In the genomic region with DNA sequence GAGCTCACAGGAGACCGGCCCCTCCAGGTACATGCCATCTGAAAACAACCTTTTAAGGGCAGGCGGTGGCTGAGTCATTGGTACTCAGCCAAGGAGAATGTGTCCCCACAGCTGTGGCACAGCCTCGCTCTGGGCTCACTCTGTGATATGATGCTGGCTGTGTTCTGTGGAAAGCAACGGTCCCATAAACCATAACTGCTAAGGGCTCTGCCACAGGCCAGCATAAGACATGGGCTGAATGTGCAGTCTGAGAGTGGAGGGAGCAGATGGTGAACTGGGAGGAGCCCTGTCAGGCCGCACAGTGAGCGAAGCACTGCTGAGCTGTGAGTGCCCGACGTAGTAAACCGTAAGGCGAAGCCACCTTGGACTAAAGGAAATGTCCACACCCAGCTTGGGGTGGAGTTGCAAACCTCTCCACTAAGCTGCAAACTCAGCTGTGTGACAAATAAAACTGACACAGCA, we compare ENCODE assay signal across 10 cellular contexts.
DNase-seq lines count a peak whose midpoint lies in the region; ATAC-seq and TF ChIP-seq lines count a peak whose summit lies in the region.
"Had no signal": no experiment of that assay in that cellular context is flagged by ENCODE, and none has a peak within 500 bp of the region (broad histone marks: within the 10 kb centered on the region; RNA-seq: fewer than 3 reads in every experiment).

No MANE protein-coding gene starts in this region.

- H3K27me3 ChIP-seq in naive thymus-derived CD4-positive, alpha-beta T cell (ENCODE audit: control insufficient read depth in 2 of 2, insufficient read depth in 2 of 2, low read length in 2 of 2), result no peaks in the 10 kb centered on the region
- H3K27me3 ChIP-seq in esophagus muscularis mucosa, result peaks cover 0 to 21% (median 0%) of the 10 kb centered on the region in 4 donors

- no peaks in the 10 kb centered on the region for H3K9me3 Mint-ChIP-seq in MCF 10A (ENCODE audit: unreplicated experiment)
- H3K9me3 Mint-ChIP-seq in naive thymus-derived CD4-positive, alpha-beta T cell, result peaks cover 0 to 1% (median 0%) of the 10 kb centered on the region in 11 donors
- H3K9me3 Mint-ChIP-seq in T-helper 2 cell treated with Interferon-gamma antibody and Interleukin-4, amounts not matched to agents 5 μg/mL and 100 μg/mL, for 36 hours, result no peaks in the 10 kb centered on the region
- H3K9me3 Mint-ChIP-seq: IgD-negative memory B cell had no signal

- peak; percentile 71 for ATAC-seq in naive thymus-derived CD4-positive, alpha-beta T cell
- ATAC-seq in GM21619 (IDR thresholded peaks at IDR 0.05; ENCODE audit: unreplicated experiment), result no peak

- H3K36me3 Mint-ChIP-seq in MCF 10A (ENCODE audit: insufficient read depth, unreplicated experiment), result no peaks in the 10 kb centered on the region
- H3K36me3 Mint-ChIP-seq in naive thymus-derived CD4-positive, alpha-beta T cell, result no peaks in the 10 kb centered on the region
- no peaks in the 10 kb centered on the region for H3K36me3 Mint-ChIP-seq in T-helper 2 cell treated with Interferon-gamma antibody and Interleukin-4, amounts not matched to agents 5 μg/mL and 100 μg/mL, for 36 hours (ENCODE audit: low read depth)

- no peak overlapping the region for H3K4me3 Mint-ChIP-seq in MCF 10A (ENCODE audit: unreplicated experiment)
- H3K4me3 Mint-ChIP-seq in naive thymus-derived CD4-positive, alpha-beta T cell, result no peak overlapping the region
- no peak overlapping the region for H3K4me3 Mint-ChIP-seq in T-helper 2 cell treated with Interferon-gamma antibody and Interleukin-4, amounts not matched to agents 5 μg/mL and 100 μg/mL, for 36 hours

- no peak overlapping the region for H3K27ac ChIP-seq in naive thymus-derived CD4-positive, alpha-beta T cell (ENCODE audit: low read depth, low read length)
- no peak overlapping the region for H3K27ac ChIP-seq in esophagus muscularis mucosa (replicated peaks in 1 of 4)
- H3K27ac ChIP-seq: skin epidermis had no signal

- BruUV-seq in MCF 10A (replicated peaks; lab: Mats Ljungman, UMichigan), result no TSS peak

- TF ChIP-seq EP300 in esophagus muscularis mucosa (IDR thresholded peaks at IDR 0.05), result no peak

- in situ Hi-C loops in GM13976 (cut with MboI; ENCODE audit: low sequenced_read_pairs, unreplicated experiment), result no loop called here

- H3K4me1 ChIP-seq in naive thymus-derived CD4-positive, alpha-beta T cell (ENCODE audit: control insufficient read depth in 2 of 2, insufficient read depth in 2 of 2, low read length in 2 of 2), result no peaks in the 10 kb centered on the region
- no peaks in the 10 kb centered on the region for H3K4me1 ChIP-seq in esophagus muscularis mucosa

- DNase-seq in DMS153 treated with DMSO at 0.1 percent for 48 hours (lab: John Stamatoyannopoulos, UW; ENCODE audit: unreplicated experiment) (peak; percentile 55), NCI-H1092 treated with DMSO at 0.1 percent for 48 hours (lab: John Stamatoyannopoulos, UW) (peak; percentile 94), MCF 10A (ENCODE audit: unreplicated experiment) (peak; percentile 29), GM13976 (ENCODE audit: low spot score) (no peak), esophagus muscularis mucosa (ENCODE audit: extremely low spot score) (no peak)
- no peak for DNase-seq in naive thymus-derived CD4-positive, alpha-beta T cell
- no peak for DNase-seq in T-helper 2 cell treated with Interferon-gamma antibody and Interleukin-4, amounts not matched to agents 5 μg/mL and 100 μg/mL, for 36 hours (ENCODE audit: low spot score)

- H3K27me3 Mint-ChIP-seq in MCF 10A (ENCODE audit: insufficient read depth, unreplicated experiment), result peaks cover 90% of the 10 kb centered on the region
- H3K27me3 Mint-ChIP-seq in naive thymus-derived CD4-positive, alpha-beta T cell, result peaks cover 0 to 11% (median 5%) of the 10 kb centered on the region in 5 donors
- H3K27me3 Mint-ChIP-seq in T-helper 2 cell treated with Interferon-gamma antibody and Interleukin-4, amounts not matched to agents 5 μg/mL and 100 μg/mL, for 36 hours (ENCODE audit: low read depth), result no peaks in the 10 kb centered on the region

- POLR2A ChIA-PET in MCF 10A (lab: Yijun Ruan, JAX), result interaction anchor here (0.6 kb wide), 1 partner anchor 571 kb away, joined by 4 read pairs; no protein-coding TSS in a partner anchor
- POLR2A ChIA-PET in naive thymus-derived CD4-positive, alpha-beta T cell (lab: Charles Lee), result interaction anchor here (0.5 kb wide), 1 partner anchor 10 kb away, joined by 4 read pairs; no protein-coding TSS in a partner anchor

- TF ChIP-seq POLR2A in esophagus muscularis mucosa (IDR thresholded peaks at IDR 0.05; ENCODE audit: low read depth), result no peak

- H3K4me3 ChIP-seq in naive thymus-derived CD4-positive, alpha-beta T cell (ENCODE audit: low read length), result no peak overlapping the region
- no peak overlapping the region for H3K4me3 ChIP-seq in esophagus muscularis mucosa
- H3K4me3 ChIP-seq: skin epidermis had no signal

- H3K9me3 ChIP-seq in naive thymus-derived CD4-positive, alpha-beta T cell (ENCODE audit: control insufficient read depth in 2 of 3, low read length in 3 of 3), result no peaks in the 10 kb centered on the region
- H3K9me3 ChIP-seq in esophagus muscularis mucosa, result no peaks in the 10 kb centered on the region

- CTCF ChIA-PET in MCF 10A (lab: Yijun Ruan, JAX), result interaction anchor here (0.7 kb wide), 2 partner anchors 96 to 769 kb away, joined by 3 read pairs; no protein-coding TSS in a partner anchor
- CTCF ChIA-PET in naive thymus-derived CD4-positive, alpha-beta T cell (lab: Charles Lee), result interaction anchor here (0.6 kb wide), 1 partner anchor 16 kb away, joined by 3 read pairs; no protein-coding TSS in a partner anchor

- no peak overlapping the region for H3K27ac Mint-ChIP-seq in MCF 10A (ENCODE audit: low read depth, unreplicated experiment)
- no peak overlapping the region for H3K27ac Mint-ChIP-seq in naive thymus-derived CD4-positive, alpha-beta T cell
- no peak overlapping the region for H3K27ac Mint-ChIP-seq in T-helper 2 cell treated with Interferon-gamma antibody and Interleukin-4, amounts not matched to agents 5 μg/mL and 100 μg/mL, for 36 hours
- H3K27ac Mint-ChIP-seq: IgD-negative memory B cell had no signal

- intact Hi-C loops in MCF 10A (cut with micrococcal nuclease), result loop anchor here (10.0 kb wide), 1 partner anchor 423 kb away; no protein-coding TSS in a partner anchor
- intact Hi-C loops in naive thymus-derived CD4-positive, alpha-beta T cell (cut with micrococcal nuclease), result no loop called here
- intact Hi-C loops in esophagus muscularis mucosa (cut with DNase I), result no loop called here

- 90% methylated on average over 2 of the region's 10 CpGs for WGBS in esophagus muscularis mucosa

- no peaks in the 10 kb centered on the region for H3K36me3 ChIP-seq in naive thymus-derived CD4-positive, alpha-beta T cell (ENCODE audit: control insufficient read depth in 2 of 3, insufficient read depth in 3 of 3, low read length in 3 of 3)
- no peaks in the 10 kb centered on the region for H3K36me3 ChIP-seq in esophagus muscularis mucosa

- no peaks in the 10 kb centered on the region for H3K4me1 Mint-ChIP-seq in MCF 10A (ENCODE audit: insufficient read depth, unreplicated experiment)
- H3K4me1 Mint-ChIP-seq in naive thymus-derived CD4-positive, alpha-beta T cell, result peaks cover 0 to 12% (median 0%) of the 10 kb centered on the region in 7 donors
- H3K4me1 Mint-ChIP-seq in T-helper 2 cell treated with Interferon-gamma antibody and Interleukin-4, amounts not matched to agents 5 μg/mL and 100 μg/mL, for 36 hours (ENCODE audit: low read depth), result no peaks in the 10 kb centered on the region

- no peak for TF ChIP-seq CTCF in MCF 10A (IDR thresholded peaks at IDR 0.05; ENCODE audit: unreplicated experiment)
- TF ChIP-seq CTCF in GM13976 (IDR thresholded peaks at IDR 0.05; ENCODE audit: borderline replicate concordance, control extremely low read depth, extremely low read depth, insufficient read depth, missing control alignments), result no peak
- TF ChIP-seq CTCF in esophagus muscularis mucosa (IDR thresholded peaks at IDR 0.05), result no peak

Comparison
In these comparisons a context has a peak if more than half of its experiments do, and no peak if none do; other contexts are left out.
1. DNase-seq: peak in DMS153 treated with DMSO at 0.1 percent for 48 hours (single experiment), NCI-H1092 treated with DMSO at 0.1 percent for 48 hours (single experiment) and MCF 10A (single experiment); none in naive thymus-derived CD4-positive, alpha-beta T cell (0 of 9), GM13976 (single experiment), esophagus muscularis mucosa (single experiment) and T-helper 2 cell treated with Interferon-gamma antibody and Interleukin-4, amounts not matched to agents 5 μg/mL and 100 μg/mL, for 36 hours (single experiment).